ENCODE assay signal across 30 cellular contexts in the genomic region with DNA sequence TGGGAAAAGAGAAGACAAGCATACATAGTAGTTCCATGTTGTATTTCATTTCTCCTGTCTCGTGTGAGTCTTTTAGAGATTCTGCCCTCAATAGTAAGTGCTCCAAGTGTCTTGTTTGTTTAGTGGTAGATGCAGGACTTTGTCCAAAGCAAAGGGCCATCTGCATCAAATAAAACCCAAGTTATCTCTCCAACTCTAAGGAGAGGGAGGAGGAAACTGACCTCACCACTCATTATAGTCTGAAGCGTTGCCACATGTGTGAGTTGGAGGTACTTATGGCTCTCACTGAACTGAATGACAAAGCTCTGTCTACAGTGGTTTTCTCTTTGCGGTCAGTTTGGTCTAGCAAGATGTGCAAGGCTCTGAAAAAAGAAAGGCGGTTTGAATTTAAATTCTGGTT.
A peak's percentile ranks its signal among the peaks of the same experiment; 100 is the strongest.
DNase-seq lines count a peak whose midpoint lies in the region; ATAC-seq and TF ChIP-seq lines count a peak whose summit lies in the region.
"Had no signal": no experiment of that assay in that cellular context is flagged by ENCODE, and none has a peak within 500 bp of the region (broad histone marks: within the 10 kb centered on the region; RNA-seq: fewer than 3 reads in every experiment).

No MANE protein-coding gene starts in this region.

- peak; percentile 38 for DNase-seq in EL
- DNase-seq in NCI-H187 treated with DMSO at 0.1 percent for 48 hours (lab: John Stamatoyannopoulos, UW) = peak; percentile 50
- DNase-seq in fibroblast of peridontal ligament (ENCODE audit: extremely low read depth) = peak; percentile 93
- no peak for DNase-seq in activated CD8-positive, alpha-beta T cell treated with anti-CD3 and anti-CD28 coated beads for 36 hours
- no peak for DNase-seq in NCI-H446 (lab: John Stamatoyannopoulos, UW)
- DNase-seq in NCI-H146 treated with DMSO at 0.1 percent for 48 hours (lab: John Stamatoyannopoulos, UW; ENCODE audit: unreplicated experiment) = no peak
- no peak for DNase-seq in Kasumi-1 (lab: John Stamatoyannopoulos, UW)
- DNase-seq: activated CD4-positive, alpha-beta T cell treated with anti-CD3 and anti-CD28 coated beads, Interleukin-2, amount 10 ng/mL, durations not matched to agents 24 days and 14 days; activated effector memory CD4-positive, alpha-beta T cell treated with anti-CD3 and anti-CD28 coated beads, Interleukin-2, amount 50 U/mL, for 16 hours; activated T-cell treated with anti-CD3 and anti-CD28 coated beads, Interleukin-2, amount 50 U/mL, for 1 hour; anterior cingulate cortex; CD4-positive, CD25-positive, alpha-beta regulatory T cell; colonic mucosa; effector memory CD4-positive, alpha-beta T cell; left cardiac atrium; natural killer cell; NCI-H146; NCI-H446 treated with DMSO at 0.1 percent for 48 hours; NCI-H774; nucleus accumbens; psoas muscle; stimulated activated CD4-positive, alpha-beta T cell treated with anti-CD3 and anti-CD28 coated beads, Interleukin-12 subunit alpha, Interleukin-12 subunit beta, amount 100 ng/mL, for 4 hours; stimulated activated CD4-positive, alpha-beta T cell treated with anti-CD3 and anti-CD28 coated beads, Interleukin-2, amount 100 ng/mL, for 48 hours; stimulated activated naive CD8-positive, alpha-beta T cell treated with anti-CD3 and anti-CD28 coated beads, Interleukin-15, amount 100 ng/mL, for 72 hours; T1000; tibial artery had no signal

- H3K9me3 Mint-ChIP-seq in activated CD8-positive, alpha-beta T cell treated with anti-CD3 and anti-CD28 coated beads for 36 hours = no peaks in the 10 kb centered on the region
- H3K9me3 Mint-ChIP-seq: activated CD4-positive, alpha-beta T cell treated with anti-CD3 and anti-CD28 coated beads, Interleukin-2, amount 10 ng/mL, durations not matched to agents 24 days and 14 days; stimulated activated naive CD8-positive, alpha-beta T cell treated with anti-CD3 and anti-CD28 coated beads, Interleukin-15, amount 100 ng/mL, for 72 hours had no signal

- TF ChIP-seq CTCF in activated CD8-positive, alpha-beta T cell treated with anti-CD3 and anti-CD28 coated beads for 36 hours (IDR thresholded peaks at IDR 0.05) = no peak

- H3K4me3 Mint-ChIP-seq in activated CD8-positive, alpha-beta T cell treated with anti-CD3 and anti-CD28 coated beads for 36 hours = no peak overlapping the region
- H3K4me3 Mint-ChIP-seq: activated CD4-positive, alpha-beta T cell treated with anti-CD3 and anti-CD28 coated beads, Interleukin-2, amount 10 ng/mL, durations not matched to agents 24 days and 14 days; activated naive CD8-positive, alpha-beta T cell; CD4-positive, CD25-positive, alpha-beta regulatory T cell; natural killer cell; stimulated activated naive CD8-positive, alpha-beta T cell treated with anti-CD3 and anti-CD28 coated beads, Interleukin-15, amount 100 ng/mL, for 72 hours had no signal

- ATAC-seq in activated CD8-positive, alpha-beta T cell treated with anti-CD3 and anti-CD28 coated beads for 36 hours = no peak
- ATAC-seq: gastroesophageal sphincter; GM12878; left cardiac atrium; natural killer cell; psoas muscle; sciatic nerve; stimulated activated naive CD8-positive, alpha-beta T cell treated with anti-CD3 and anti-CD28 coated beads, Interleukin-15, amount 100 ng/mL, for 72 hours had no signal

- no peaks in the 10 kb centered on the region for H3K36me3 Mint-ChIP-seq in activated CD8-positive, alpha-beta T cell treated with anti-CD3 and anti-CD28 coated beads for 36 hours (ENCODE audit: low read depth)
- H3K36me3 Mint-ChIP-seq: activated naive CD8-positive, alpha-beta T cell; CD4-positive, CD25-positive, alpha-beta regulatory T cell; natural killer cell had no signal

- intact Hi-C loops in activated CD8-positive, alpha-beta T cell treated with anti-CD3 and anti-CD28 coated beads for 36 hours (cut with micrococcal nuclease) = no loop called here

- H3K4me1 Mint-ChIP-seq in activated CD8-positive, alpha-beta T cell treated with anti-CD3 and anti-CD28 coated beads for 36 hours (ENCODE audit: low read depth) = no peaks in the 10 kb centered on the region
- H3K4me1 Mint-ChIP-seq: activated CD4-positive, alpha-beta T cell treated with anti-CD3 and anti-CD28 coated beads, Interleukin-2, amount 10 ng/mL, durations not matched to agents 24 days and 14 days; CD4-positive, CD25-positive, alpha-beta regulatory T cell; natural killer cell had no signal

- no peak overlapping the region for H3K27ac Mint-ChIP-seq in activated CD8-positive, alpha-beta T cell treated with anti-CD3 and anti-CD28 coated beads for 36 hours
- H3K27ac Mint-ChIP-seq: activated CD4-positive, alpha-beta T cell treated with anti-CD3 and anti-CD28 coated beads, Interleukin-2, amount 10 ng/mL, durations not matched to agents 24 days and 14 days; activated naive CD8-positive, alpha-beta T cell; CD4-positive, CD25-positive, alpha-beta regulatory T cell; natural killer cell; stimulated activated naive CD8-positive, alpha-beta T cell treated with anti-CD3 and anti-CD28 coated beads, Interleukin-15, amount 100 ng/mL, for 72 hours had no signal

- CTCF ChIA-PET in activated CD8-positive, alpha-beta T cell treated with anti-CD3 and anti-CD28 coated beads for 36 hours (lab: Charles Lee) = interaction anchor here (1.2 kb wide), 1 partner anchor 9 kb away, joined by 3 read pairs; no protein-coding TSS in a partner anchor

- no peaks in the 10 kb centered on the region for H3K27me3 Mint-ChIP-seq in activated CD8-positive, alpha-beta T cell treated with anti-CD3 and anti-CD28 coated beads for 36 hours
- H3K27me3 Mint-ChIP-seq: activated CD4-positive, alpha-beta T cell treated with anti-CD3 and anti-CD28 coated beads, Interleukin-2, amount 10 ng/mL, durations not matched to agents 24 days and 14 days; CD4-positive, CD25-positive, alpha-beta regulatory T cell; stimulated activated naive CD8-positive, alpha-beta T cell treated with anti-CD3 and anti-CD28 coated beads, Interleukin-15, amount 100 ng/mL, for 72 hours had no signal

- POLR2A ChIA-PET in activated CD8-positive, alpha-beta T cell treated with anti-CD3 and anti-CD28 coated beads for 36 hours (lab: Charles Lee) = no interaction called here

Comparison
In these comparisons a context has a peak if more than half of its experiments do, and no peak if none do; other contexts are left out.
1. DNase-seq: peak in EL (single experiment), NCI-H187 treated with DMSO at 0.1 percent for 48 hours (single experiment) and fibroblast of peridontal ligament (single experiment); none in activated CD8-positive, alpha-beta T cell treated with anti-CD3 and anti-CD28 coated beads for 36 hours (single experiment), NCI-H446 (0 of 2), NCI-H146 treated with DMSO at 0.1 percent for 48 hours (single experiment) and Kasumi-1 (0 of 2).